ENCODE assay signal across 8 cellular contexts in the genomic region with DNA sequence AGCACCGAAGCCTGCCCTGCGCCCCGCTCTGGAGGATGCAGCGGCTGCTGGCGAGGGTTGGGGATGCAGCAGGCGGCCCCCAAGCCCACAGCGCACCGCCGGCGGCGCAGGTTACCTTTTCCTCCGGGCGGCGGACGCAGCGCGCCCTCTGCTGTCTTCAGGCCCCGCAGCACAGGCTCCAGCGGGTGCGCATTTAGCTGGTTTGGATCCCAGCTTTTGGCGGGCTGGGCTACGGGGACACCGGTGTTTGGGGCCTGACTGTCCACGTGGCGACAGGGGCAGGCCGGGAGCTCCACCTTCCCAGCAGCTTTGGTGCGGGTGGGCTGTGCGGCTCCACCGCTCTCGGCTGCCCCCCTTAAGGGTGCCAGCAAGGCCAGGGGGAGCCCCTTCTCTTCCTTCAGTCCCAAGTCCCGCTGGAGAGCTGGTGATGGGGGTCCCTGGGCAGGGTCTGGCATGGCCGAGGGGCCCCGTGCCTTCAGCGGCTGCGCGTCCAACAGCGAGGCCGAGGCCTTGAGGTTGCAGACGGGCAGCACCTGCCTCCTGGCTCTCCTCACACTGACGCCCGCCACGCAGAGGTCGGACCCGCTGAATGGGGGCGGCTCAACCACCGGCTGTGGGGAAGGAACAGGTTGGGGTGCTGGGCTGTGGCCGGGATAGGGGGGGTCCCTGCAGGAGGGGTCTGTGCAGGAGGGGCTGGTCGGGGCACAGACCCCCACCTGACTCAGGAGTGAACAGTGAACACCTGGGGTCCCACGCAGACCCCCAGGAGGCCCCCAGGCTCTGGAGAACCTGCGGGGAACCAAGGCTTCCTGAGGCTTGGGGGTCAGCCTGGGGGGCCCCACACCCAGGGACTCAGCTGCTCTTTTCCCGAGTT. TPM values are rescaled to one million over a fixed set of nuclear protein-coding genes. Genes with fewer than 3 reads are reported as not detected.
DNase-seq lines count a peak whose midpoint lies in the region; ATAC-seq and TF ChIP-seq lines count a peak whose summit lies in the region.

No MANE protein-coding gene starts in this region.

- H3K4me2 ChIP-seq in Loucy (ENCODE audit: low read depth, low read length, poor library complexity, severe bottlenecking): no peak overlapping the region

- no peaks in the 10 kb centered on the region for H3K79me2 ChIP-seq in Loucy (ENCODE audit: insufficient read depth, low read length)

- no peaks in the 10 kb centered on the region for H3K36me3 Mint-ChIP-seq in T-cell
- no peaks in the 10 kb centered on the region for H3K36me3 Mint-ChIP-seq in activated naive CD8-positive, alpha-beta T cell treated with anti-CD3 and anti-CD28 coated beads, Interleukin-2, amount 50 U/mL, for 24 hours (ENCODE audit: low read depth)

- H3K9me2 ChIP-seq in Loucy (replicated peaks; ENCODE audit: low read depth, low read length): no peaks in the 10 kb centered on the region

- H3K27me3 ChIP-seq in Loucy (ENCODE audit: insufficient read depth, low read length, poor library complexity, severe bottlenecking) (no peaks in the 10 kb centered on the region), heart right ventricle (peaks cover 0 to 72% (median 50%) of the 10 kb centered on the region in 7 donors), psoas muscle (ENCODE audit: insufficient read depth in 3 of 3, low read length in 2 of 3) (peaks cover 0 to 56% (median 16%) of the 10 kb centered on the region in 3 donors), aorta (ENCODE audit: control insufficient read depth in 1 of 2, insufficient read depth in 2 of 2, low read length in 1 of 2) (no peaks in the 10 kb centered on the region)

- intact Hi-C loops in heart right ventricle (cut with DNase I) (loop anchor here (1.0 to 10.0 kb wide), 8 partner anchors 38 to 266 kb away; no protein-coding TSS in a partner anchor), psoas muscle (cut with DNase I) (loop anchor here (1.0 to 5.0 kb wide), 2 partner anchors 101 to 263 kb away; no protein-coding TSS in a partner anchor), aorta (cut with DNase I) (loop anchor here (1.0 to 10.0 kb wide), 4 partner anchors 53 to 266 kb away; no protein-coding TSS in a partner anchor)

- H3K4me3 ChIP-seq in Loucy (ENCODE audit: low read length, poor library complexity, severe bottlenecking) (no peak overlapping the region), heart right ventricle (no peak overlapping the region), psoas muscle (no peak overlapping the region), aorta (ENCODE audit: low read length in 2 of 2) (no peak overlapping the region)

- no peak overlapping the region for H3K9ac ChIP-seq in Loucy (ENCODE audit: low read depth, low read length, poor library complexity, severe bottlenecking)

- DNase-seq in NCI-H146 (lab: John Stamatoyannopoulos, UW) (peak; percentile 51), NCI-H146 treated with DMSO at 0.1 percent for 48 hours (lab: John Stamatoyannopoulos, UW; ENCODE audit: unreplicated experiment) (no peak), T-cell (peak; percentile 63 to 88 (median 80)), heart right ventricle (peak; percentile 58 to 71), psoas muscle (peak; percentile 76 to 86), aorta (peak; percentile 75 to 93)
- peak; percentile 86 for DNase-seq in activated naive CD8-positive, alpha-beta T cell treated with anti-CD3 and anti-CD28 coated beads, Interleukin-2, amount 50 U/mL, for 24 hours

- H3K27me3 Mint-ChIP-seq in T-cell: peaks cover 0 to 28% of the 10 kb centered on the region in 2 donors
- peaks cover 8% of the 10 kb centered on the region for H3K27me3 Mint-ChIP-seq in activated naive CD8-positive, alpha-beta T cell treated with anti-CD3 and anti-CD28 coated beads, Interleukin-2, amount 50 U/mL, for 24 hours

- CTCF ChIA-PET in T-cell (lab: Charles Lee): interaction anchor here (0.5 to 1.5 kb wide), 11 partner anchors 16 to 300 kb away, joined by 3 to 11 read pairs (median 4); no protein-coding TSS in a partner anchor

- peak; percentile 87 to 93 (median 90) for ATAC-seq in T-cell (replicated peaks in 1 of 4)
- peak; percentile 81 for ATAC-seq in activated naive CD8-positive, alpha-beta T cell treated with anti-CD3 and anti-CD28 coated beads, Interleukin-2, amount 50 U/mL, for 24 hours
- peak; percentile 83 to 93 (median 88) for ATAC-seq in heart right ventricle
- peak; percentile 86 to 97 (median 86) for ATAC-seq in psoas muscle
- ATAC-seq in aorta (ENCODE audit: low FRiP score): peak; percentile 79

- POLR2A ChIA-PET in T-cell (lab: Charles Lee): no interaction called here

- H3K4me1 ChIP-seq in Loucy (ENCODE audit: insufficient read depth, low read length, poor library complexity, severe bottlenecking): no peaks in the 10 kb centered on the region
- H3K4me1 ChIP-seq in heart right ventricle: peaks cover 0 to 9% (median 5%) of the 10 kb centered on the region in 9 donors
- peaks cover 6% of the 10 kb centered on the region for H3K4me1 ChIP-seq in psoas muscle
- no peaks in the 10 kb centered on the region for H3K4me1 ChIP-seq in aorta (ENCODE audit: control insufficient read depth in 1 of 2, insufficient read depth in 2 of 2, low read length in 2 of 2)

- no peak overlapping the region for H2AFZ ChIP-seq in Loucy (ENCODE audit: low read length)

- H3K27ac ChIP-seq in heart right ventricle (no peak overlapping the region), psoas muscle (no peak overlapping the region), aorta (ENCODE audit: low read depth in 1 of 2, low read length in 2 of 2) (no peak overlapping the region)

- H3K4me3 Mint-ChIP-seq in T-cell: no peak overlapping the region
- H3K4me3 Mint-ChIP-seq in activated naive CD8-positive, alpha-beta T cell treated with anti-CD3 and anti-CD28 coated beads, Interleukin-2, amount 50 U/mL, for 24 hours: no peak overlapping the region

- TF ChIP-seq CTCF in Loucy (conservative IDR thresholded peaks at IDR 0.05; ENCODE audit: low read length) (peak; percentile 77), heart right ventricle (IDR thresholded peaks at IDR 0.05) (peak; percentile 84 to 93 (median 88)), psoas muscle (IDR thresholded peaks at IDR 0.05) (peak; percentile 91)

- no peaks in the 10 kb centered on the region for H3K9me3 Mint-ChIP-seq in T-cell
- H3K9me3 Mint-ChIP-seq in activated naive CD8-positive, alpha-beta T cell treated with anti-CD3 and anti-CD28 coated beads, Interleukin-2, amount 50 U/mL, for 24 hours: no peaks in the 10 kb centered on the region

- H3K36me3 ChIP-seq in Loucy (ENCODE audit: insufficient read depth, low read length) (no peaks in the 10 kb centered on the region), heart right ventricle (no peaks in the 10 kb centered on the region), psoas muscle (ENCODE audit: insufficient read depth in 1 of 2, low read depth in 1 of 2) (no peaks in the 10 kb centered on the region), aorta (ENCODE audit: control insufficient read depth in 1 of 2, insufficient read depth in 2 of 2, low read length in 1 of 2) (no peaks in the 10 kb centered on the region)

- peaks cover 0 to 18% (median 8%) of the 10 kb centered on the region in 3 donors for H3K4me1 Mint-ChIP-seq in T-cell
- peaks cover 31% of the 10 kb centered on the region for H3K4me1 Mint-ChIP-seq in activated naive CD8-positive, alpha-beta T cell treated with anti-CD3 and anti-CD28 coated beads, Interleukin-2, amount 50 U/mL, for 24 hours

- no peaks in the 10 kb centered on the region for H4K20me1 ChIP-seq in Loucy (ENCODE audit: insufficient read depth, low read length, poor library complexity, severe bottlenecking)

- H3K9me3 ChIP-seq in Loucy (ENCODE audit: insufficient read depth, low read depth, low read length): no peaks in the 10 kb centered on the region
- no peaks in the 10 kb centered on the region for H3K9me3 ChIP-seq in heart right ventricle
- H3K9me3 ChIP-seq in psoas muscle: no peaks in the 10 kb centered on the region
- H3K9me3 ChIP-seq in aorta (ENCODE audit: control insufficient read depth, low read length): no peaks in the 10 kb centered on the region

- H3F3A ChIP-seq in Loucy (ENCODE audit: low read depth): no peaks in the 10 kb centered on the region

- H3K27ac Mint-ChIP-seq in T-cell: no peak overlapping the region
- H3K27ac Mint-ChIP-seq in activated naive CD8-positive, alpha-beta T cell treated with anti-CD3 and anti-CD28 coated beads, Interleukin-2, amount 50 U/mL, for 24 hours: no peak overlapping the region

- WGBS in heart right ventricle, 2 donors: 22 to 29% methylated on average over 42 to 51 of the region's 51 CpGs
- 20 to 26% (median 22%) methylated on average over 50 to 51 of the region's 51 CpGs for WGBS in psoas muscle, 3 donors
- 24 to 25% methylated on average over 50 to 51 of the region's 51 CpGs for WGBS in aorta, 2 donors

RNA-seq across cellular contexts. Expression of gene IL17REL, which starts 18.0 kb away (rescaled TPM):
- total RNA-seq in T-cell: under 1 TPM in 1 of 5 donors, not detected in 4; 0.10 TPM
- total RNA-seq in heart right ventricle: under 1 TPM in 1 of 10 donors, not detected in 9; 0.11 TPM
- not detected for polyA plus RNA-seq in heart right ventricle
- not detected for total RNA-seq in psoas muscle
- polyA plus RNA-seq in psoas muscle: not detected
- total RNA-seq in aorta: not detected
- under 1 TPM in 1 of 2 donors, not detected in 1; 0.05 TPM for polyA plus RNA-seq in aorta

RNA-seq across cellular contexts. Expression of gene TTLL8, which starts 27.5 kb away (rescaled TPM):
- total RNA-seq in T-cell (not detected), heart right ventricle (not detected), psoas muscle (not detected), aorta (not detected)
- polyA plus RNA-seq in heart right ventricle (not detected), psoas muscle (not detected), aorta (not detected)

RNA-seq across cellular contexts. Expression of gene MLC1, which starts 54.7 kb away (rescaled TPM):
- 1 to 10 TPM in 4 of 5 donors, under 1 TPM in 1; 0.92 to 2.1 (median 1.1) TPM for total RNA-seq in T-cell
- 1 to 10 TPM in 1 of 10 donors, under 1 TPM in 5, not detected in 4; 0.11 to 1.6 (median 0.37) TPM for total RNA-seq in heart right ventricle
- under 1 TPM; 0.03 to 0.07 TPM for polyA plus RNA-seq in heart right ventricle
- not detected for total RNA-seq in psoas muscle
- polyA plus RNA-seq in psoas muscle: under 1 TPM in 1 of 3 donors, not detected in 2; under 0.01 TPM
- under 1 TPM; 0.16 to 0.39 TPM for total RNA-seq in aorta
- polyA plus RNA-seq in aorta: 1 to 10 TPM in 1 of 2 donors, not detected in 1; 2.1 TPM

RNA-seq across cellular contexts. Expression of gene MOV10L1, which starts 59.3 kb away (rescaled TPM):
- total RNA-seq in T-cell: under 1 TPM in 1 of 5 donors, not detected in 4; 0.44 TPM
- total RNA-seq in heart right ventricle: under 1 TPM in 2 of 10 donors, not detected in 8; 0.16 to 0.42 TPM
- under 1 TPM; 0.16 to 0.37 TPM for polyA plus RNA-seq in heart right ventricle
- total RNA-seq in psoas muscle: under 1 TPM in 2 of 4 donors, not detected in 2; 0.07 to 0.39 TPM
- polyA plus RNA-seq in psoas muscle: under 1 TPM in 1 of 3 donors, not detected in 2; 0.05 TPM
- 1 to 10 TPM in 1 of 2 donors, under 1 TPM in 1; 0.10 to 3.2 TPM for total RNA-seq in aorta
- 1 to 10 TPM; 1.5 to 4.2 TPM for polyA plus RNA-seq in aorta
